ENCODE assay signal across 9 cellular contexts in the genomic region with DNA sequence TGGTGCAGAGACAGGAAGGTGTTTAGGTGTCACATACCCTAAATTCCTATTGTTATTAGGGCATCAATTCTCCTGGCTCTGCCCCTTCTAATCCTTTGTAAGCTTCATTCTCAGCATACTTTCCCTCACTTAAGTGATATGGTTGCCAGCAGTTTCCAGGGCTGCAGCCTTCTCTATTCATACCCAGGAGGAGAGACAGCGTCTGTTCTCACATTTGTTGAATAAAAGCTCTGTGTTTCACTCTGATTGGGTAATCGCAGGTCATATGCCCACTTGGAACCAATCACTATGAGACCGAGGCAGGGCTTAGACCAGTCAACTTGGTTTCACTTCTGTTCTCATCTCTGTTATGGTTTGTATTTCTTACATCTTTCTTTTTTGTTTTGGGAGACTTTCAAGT.
A peak's percentile ranks its signal among the peaks of the same experiment; 100 is the strongest.
DNase-seq lines count a peak whose midpoint lies in the region; ATAC-seq and TF ChIP-seq lines count a peak whose summit lies in the region.
"Had no signal": no experiment of that assay in that cellular context is flagged by ENCODE, and none has a peak within 500 bp of the region (broad histone marks: within the 10 kb centered on the region; RNA-seq: fewer than 3 reads in every experiment).

No MANE protein-coding gene starts in this region.

- no peak overlapping the region for H3K4ac ChIP-seq in H9 (ENCODE audit: low read depth, low read length)

- H2BK20ac ChIP-seq in H9 (ENCODE audit: low read depth, low read length, poor library complexity, severe bottlenecking) = no peak overlapping the region

- H3K27ac ChIP-seq in H9 (ENCODE audit: insufficient read length, low read depth, low read length) (no peak overlapping the region), iPS DF 6.9 (ENCODE audit: low read length) (no peak overlapping the region), gastrocnemius medialis (no peak overlapping the region)

- H3K36me3 ChIP-seq in iPS DF 6.9 (ENCODE audit: control insufficient read depth, insufficient read depth, low read length) (no peaks in the 10 kb centered on the region), gastrocnemius medialis (no peaks in the 10 kb centered on the region)

- H3K18ac ChIP-seq in H9 (ENCODE audit: insufficient read length, low read depth, low read length) = no peak overlapping the region

- no peak overlapping the region for H3T11ph ChIP-seq in H9 (ENCODE audit: low read length)

- no peak overlapping the region for H3K23ac ChIP-seq in H9 (ENCODE audit: insufficient read length, low read depth, low read length)

- no peak overlapping the region for H4K91ac ChIP-seq in H9 (ENCODE audit: insufficient read length, low read depth, low read length)

- DNase-seq in DMS153 (lab: John Stamatoyannopoulos, UW) = peak; percentile 45
- DNase-seq in DMS153 treated with DMSO at 0.1 percent for 48 hours (lab: John Stamatoyannopoulos, UW; ENCODE audit: unreplicated experiment) = no peak
- DNase-seq in H9 = peak; percentile 79
- DNase-seq in NB4 (ENCODE audit: low read depth) = peak; percentile 39
- DNase-seq in astrocyte of the spinal cord (ENCODE audit: low read depth, low spot score) = peak; percentile 93
- DNase-seq in iPS DF 6.9 (ENCODE audit: low read depth, low spot score) = peak; percentile 48
- DNase-seq in gastrocnemius medialis = peak; percentile 35 to 56
- DNase-seq in activated naive CD4-positive, alpha-beta T cell (lab: John Stamatoyannopoulos, UW) = no peak

- no peak overlapping the region for H2BK120ac ChIP-seq in H9 (ENCODE audit: low read depth, low read length, poor library complexity, severe bottlenecking)

- peaks cover 6 to 7% of the 10 kb centered on the region in 2 experiments; a peak in 3 of 4 replicates for H3K4me1 Mint-ChIP-seq in H9

- H3K9me3 ChIP-seq in H9 (ENCODE audit: control insufficient read depth, low read depth, low read length) (no peaks in the 10 kb centered on the region), iPS DF 6.9 (ENCODE audit: control insufficient read depth, insufficient read depth, low read length) (no peaks in the 10 kb centered on the region), gastrocnemius medialis (no peaks in the 10 kb centered on the region)

- H4K5ac ChIP-seq in H9 (ENCODE audit: insufficient read length, low read depth, low read length) = no peak overlapping the region

- ATAC-seq in gastrocnemius medialis = peak; percentile 98 to 100

- no peak overlapping the region for H3K56ac ChIP-seq in H9 (ENCODE audit: insufficient read length, low read depth, low read length)

- peak overlapping the region in 1 of 3 experiments; percentile 84; a peak in 2 of 7 replicates for H3K27ac Mint-ChIP-seq in H9
- H3K27ac Mint-ChIP-seq: dendritic cell treated with granulocyte-macrophage colony-stimulating factor and Interleukin-4, amounts not matched to agents 40 ng/mL and 50 ng/mL, for 4 days had no signal

- H3K9ac ChIP-seq in H9 (ENCODE audit: extremely low read depth, insufficient read length, low read length) = no peak overlapping the region

- WGBS in H9 (ENCODE audit: extremely low coverage, insufficient read length, low lambda C conversion rate) = no CpG with 5 or more reads among the region's 3 CpGs
- WGBS in iPS DF 6.9 (ENCODE audit: insufficient coverage, insufficient read length) = no CpG with 5 or more reads among the region's 3 CpGs

- peak overlapping the region in 1 of 2 experiments; percentile 35; a peak in 2 of 5 replicates for H3K4me3 Mint-ChIP-seq in H9
- H3K4me3 Mint-ChIP-seq: dendritic cell treated with granulocyte-macrophage colony-stimulating factor and Interleukin-4, amounts not matched to agents 40 ng/mL and 50 ng/mL, for 4 days had no signal

- H3K4me1 ChIP-seq in H9 (ENCODE audit: insufficient read depth, low read length) (no peaks in the 10 kb centered on the region), iPS DF 6.9 (ENCODE audit: control insufficient read depth, insufficient read depth, low read length) (no peaks in the 10 kb centered on the region), gastrocnemius medialis (peaks cover 0 to 2% of the 10 kb centered on the region in 2 donors)

- H2BK5ac ChIP-seq in H9 (ENCODE audit: insufficient read length, low read length) = no peak overlapping the region

- H3K27me3 Mint-ChIP-seq in H9 (ENCODE audit: low read depth) = no peaks in the 10 kb centered on the region
- H3K27me3 Mint-ChIP-seq: dendritic cell treated with granulocyte-macrophage colony-stimulating factor and Interleukin-4, amounts not matched to agents 40 ng/mL and 50 ng/mL, for 4 days had no signal

- TF ChIP-seq CTCF in H9 (conservative IDR thresholded peaks at IDR 0.05) (no peak), NB4 (IDR thresholded peaks at IDR 0.05; ENCODE audit: low read depth, low read length) (no peak), astrocyte of the spinal cord (IDR thresholded peaks at IDR 0.05; ENCODE audit: low read depth, low read length) (no peak), gastrocnemius medialis (IDR thresholded peaks at IDR 0.05 in 4 of 5, conservative IDR thresholded peaks at IDR 0.05 in 1 of 5) (no peak)

- no peak overlapping the region for H3K4me2 ChIP-seq in H9 (ENCODE audit: insufficient read depth, insufficient read length, low read length)

- H3K27me3 ChIP-seq in H9 (ENCODE audit: insufficient read depth, low read length) = no peaks in the 10 kb centered on the region
- H3K27me3 ChIP-seq in iPS DF 6.9 (ENCODE audit: control insufficient read depth, insufficient read depth, low read length) = no peaks in the 10 kb centered on the region
- no peaks in the 10 kb centered on the region for H3K27me3 ChIP-seq in gastrocnemius medialis

- H2AK5ac ChIP-seq in H9 (ENCODE audit: insufficient read length, low read length) = no peak overlapping the region

- intact Hi-C loops in gastrocnemius medialis (cut with DNase I; ENCODE audit: low total_unique reads) = no loop called here

- no peak for TF ChIP-seq POLR2A in NB4 (IDR thresholded peaks at IDR 0.05; ENCODE audit: extremely low read depth, insufficient read length)
- TF ChIP-seq POLR2A in gastrocnemius medialis (IDR thresholded peaks at IDR 0.05) = no peak

- H2AFZ ChIP-seq in H9 (ENCODE audit: low read length) = peak overlapping the region; percentile 64

- no peak overlapping the region for H2BK15ac ChIP-seq in H9 (ENCODE audit: low read depth, low read length)

- H3K9me3 Mint-ChIP-seq in H9 = no peaks in the 10 kb centered on the region

- no peaks in the 10 kb centered on the region for H3K79me1 ChIP-seq in H9 (ENCODE audit: insufficient read depth, low read depth, low read length, poor library complexity, severe bottlenecking)

- H3K79me2 ChIP-seq in H9 (ENCODE audit: insufficient read depth, low read length) = no peaks in the 10 kb centered on the region

- no peak overlapping the region for H4K8ac ChIP-seq in H9 (replicated peaks; ENCODE audit: insufficient read length, low read depth, low read length)

- H3K14ac ChIP-seq in H9 (ENCODE audit: insufficient read depth, low read length) = no peak overlapping the region

- no peaks in the 10 kb centered on the region for H3K23me2 ChIP-seq in H9 (ENCODE audit: insufficient read length, low read depth, low read length, poor library complexity, severe bottlenecking)

- in situ Hi-C loops in astrocyte of the spinal cord (cut with HindIII; ENCODE audit: low sequenced_read_pairs) (no loop called here), gastrocnemius medialis (cut with MboI; ENCODE audit: low sequenced_read_pairs in 4 of 4) (no loop called here)

- H3K36me3 Mint-ChIP-seq in H9 (ENCODE audit: insufficient read depth in 1 of 3, low read depth in 3 of 3) = no peaks in the 10 kb centered on the region

- H2BK12ac ChIP-seq in H9 (ENCODE audit: insufficient read length, low read depth, low read length) = no peak overlapping the region

- no peaks in the 10 kb centered on the region for H4K20me1 ChIP-seq in H9 (ENCODE audit: control insufficient read depth, insufficient read depth, insufficient read length)

- H3K4me3 ChIP-seq in NB4 (ENCODE audit: low read depth, low read length) = no peak overlapping the region
- peak overlapping the region; percentile 35 for H3K4me3 ChIP-seq in astrocyte of the spinal cord (ENCODE audit: low read depth, low read length)
- no peak overlapping the region for H3K4me3 ChIP-seq in iPS DF 6.9 (ENCODE audit: low read length)
- peak overlapping the region; percentile 15 to 53 (median 45) for H3K4me3 ChIP-seq in gastrocnemius medialis

Comparison
In these comparisons a context has a peak if more than half of its experiments do, and no peak if none do; other contexts are left out.
1. DNase-seq: peak in DMS153 (single experiment), H9 (single experiment), NB4 (single experiment), astrocyte of the spinal cord (single experiment), iPS DF 6.9 (single experiment) and gastrocnemius medialis (2 of 2); none in DMS153 treated with DMSO at 0.1 percent for 48 hours (single experiment) and activated naive CD4-positive, alpha-beta T cell (0 of 4).
2. H3K4me3 ChIP-seq: peak in astrocyte of the spinal cord (single experiment) and gastrocnemius medialis (4 of 4); none in NB4 (single experiment) and iPS DF 6.9 (single experiment).